In genomic region chr10:17062493-17063487, GRCh38 we compare ENCODE assay signal across 8 cellular contexts.
DNase-seq lines count a peak whose midpoint lies in the region; ATAC-seq and TF ChIP-seq lines count a peak whose summit lies in the region.

No MANE protein-coding gene starts in this region.

- H3K27me3 ChIP-seq in WERI-Rb-1 (ENCODE audit: insufficient read depth, low read depth, severe bottlenecking): no peaks in the 10 kb centered on the region

- H3K27ac ChIP-seq in WERI-Rb-1: no peak overlapping the region

- no peak for TF ChIP-seq CTCF in WERI-Rb-1 (IDR thresholded peaks at IDR 0.05; ENCODE audit: low read depth, low read length)

- no peaks in the 10 kb centered on the region for H3K36me3 Mint-ChIP-seq in natural killer cell treated with Interleukin-12 subunit alpha and Interleukin-12 subunit beta and Interleukin-15 and Interleukin-18, amount 100 ng/mL, for 72 hours

- no peaks in the 10 kb centered on the region for H3K36me3 ChIP-seq in WERI-Rb-1

- H3K4me1 Mint-ChIP-seq in natural killer cell treated with Interleukin-12 subunit alpha and Interleukin-12 subunit beta and Interleukin-15 and Interleukin-18, amount 100 ng/mL, for 72 hours (ENCODE audit: low read depth in 2 of 2): peaks cover 12 to 20% of the 10 kb centered on the region in 2 donors

- no peak for ATAC-seq in natural killer cell treated with Interleukin-12 subunit alpha and Interleukin-12 subunit beta and Interleukin-15 and Interleukin-18, amount 100 ng/mL, for 72 hours
- ATAC-seq in HG02798 (IDR thresholded peaks at IDR 0.05; ENCODE audit: poor library complexity, unreplicated experiment): no peak

- H3K9me3 Mint-ChIP-seq in natural killer cell treated with Interleukin-12 subunit alpha and Interleukin-12 subunit beta and Interleukin-15 and Interleukin-18, amount 100 ng/mL, for 72 hours: no peaks in the 10 kb centered on the region

- H3K4me3 ChIP-seq in WERI-Rb-1 (ENCODE audit: low read depth, low read length): no peak overlapping the region

- DNase-seq in HCEC 1CT: peak; percentile 93
- peak; percentile 90 for DNase-seq in astrocyte of the hippocampus (ENCODE audit: low read depth, low spot score)
- peak; percentile 38 for DNase-seq in iPS-NIHi7 (ENCODE audit: extremely low spot score)
- peak; percentile 75 for DNase-seq in stromal cell of bone marrow (ENCODE audit: low read depth)
- no peak for DNase-seq in stimulated activated naive CD4-positive, alpha-beta T cell treated with Interleukin-2 at 50 U/mL for 16 hours (lab: John Stamatoyannopoulos, UW)
- no peak for DNase-seq in natural killer cell treated with Interleukin-12 subunit alpha and Interleukin-12 subunit beta and Interleukin-15 and Interleukin-18, amount 100 ng/mL, for 72 hours (ENCODE audit: low spot score)
- no peak for DNase-seq in WERI-Rb-1

- no peak overlapping the region for H3K4me3 Mint-ChIP-seq in natural killer cell treated with Interleukin-12 subunit alpha and Interleukin-12 subunit beta and Interleukin-15 and Interleukin-18, amount 100 ng/mL, for 72 hours

- no peak overlapping the region for H3K27ac Mint-ChIP-seq in natural killer cell treated with Interleukin-12 subunit alpha and Interleukin-12 subunit beta and Interleukin-15 and Interleukin-18, amount 100 ng/mL, for 72 hours

- H3K27me3 Mint-ChIP-seq in natural killer cell treated with Interleukin-12 subunit alpha and Interleukin-12 subunit beta and Interleukin-15 and Interleukin-18, amount 100 ng/mL, for 72 hours: no peaks in the 10 kb centered on the region

- no peaks in the 10 kb centered on the region for H3K9me3 ChIP-seq in WERI-Rb-1 (ENCODE audit: severe bottlenecking)

Comparison
In these comparisons a context has a peak if more than half of its experiments do, and no peak if none do; other contexts are left out.
1. DNase-seq: peak in HCEC 1CT (single experiment), astrocyte of the hippocampus (single experiment), iPS-NIHi7 (single experiment) and stromal cell of bone marrow (single experiment); none in stimulated activated naive CD4-positive, alpha-beta T cell treated with Interleukin-2 at 50 U/mL for 16 hours (single experiment), natural killer cell treated with Interleukin-12 subunit alpha and Interleukin-12 subunit beta and Interleukin-15 and Interleukin-18, amount 100 ng/mL, for 72 hours (single experiment) and WERI-Rb-1 (single experiment).